ENCODE assay signal across 10 cellular contexts in genomic region chr7:24911213-24911603, GRCh38.
DNase-seq lines count a peak whose midpoint lies in the region; ATAC-seq and TF ChIP-seq lines count a peak whose summit lies in the region.
"Had no signal": no experiment of that assay in that cellular context is flagged by ENCODE, and none has a peak within 500 bp of the region (broad histone marks: within the 10 kb centered on the region; RNA-seq: fewer than 3 reads in every experiment).

No MANE protein-coding gene starts in this region.

- H3K4me3 ChIP-seq in WERI-Rb-1 (ENCODE audit: low read depth, low read length) = no peak overlapping the region

- peak overlapping the region in 6 of 8 donors; percentile 12 to 76 (median 31) for H3K4me3 Mint-ChIP-seq in naive B cell

- peak overlapping the region in 3 of 6 donors; percentile 0 to 11 (median 10) for H3K27ac Mint-ChIP-seq in naive B cell

- H3K27ac ChIP-seq in WERI-Rb-1 = no peak overlapping the region

- no peaks in the 10 kb centered on the region for H3K36me3 ChIP-seq in WERI-Rb-1

- H3K36me3 Mint-ChIP-seq in naive B cell = peaks cover 0 to 1% of the 10 kb centered on the region in 2 donors

- peaks cover 37 to 57% (median 38%) of the 10 kb centered on the region in 3 donors for H3K4me1 Mint-ChIP-seq in naive B cell

- ATAC-seq in GM21737 (IDR thresholded peaks at IDR 0.05; ENCODE audit: unreplicated experiment) (peak; percentile 39), naive B cell (ENCODE audit: low read depth in 2 of 2) (peak; percentile 88 to 89), HG02763 (IDR thresholded peaks at IDR 0.05; ENCODE audit: unreplicated experiment) (no peak), GM21723 (IDR thresholded peaks at IDR 0.05; ENCODE audit: unreplicated experiment) (no peak)
- ATAC-seq: HCT116 had no signal

- no peaks in the 10 kb centered on the region for H3K9me3 Mint-ChIP-seq in naive B cell

- TF ChIP-seq CTCF in WERI-Rb-1 (IDR thresholded peaks at IDR 0.05; ENCODE audit: low read depth, low read length) = no peak

- no peaks in the 10 kb centered on the region for H3K27me3 Mint-ChIP-seq in naive B cell

- no peaks in the 10 kb centered on the region for H3K27me3 ChIP-seq in WERI-Rb-1 (ENCODE audit: insufficient read depth, low read depth, severe bottlenecking)

- no peaks in the 10 kb centered on the region for H3K9me3 ChIP-seq in WERI-Rb-1 (ENCODE audit: severe bottlenecking)

- DNase-seq in SIG-M5 treated with dmso at 0.1 percent for 504 hours (lab: John Stamatoyannopoulos, UW; ENCODE audit: unreplicated experiment) (peak; percentile 29), SIG-M5 (lab: John Stamatoyannopoulos, UW) (no peak), NOMO-1 (lab: John Stamatoyannopoulos, UW; ENCODE audit: unreplicated experiment in 2 of 2) (peak; percentile 26 to 65), naive B cell (peak; percentile 25), WERI-Rb-1 (no peak)
- DNase-seq: amniotic stem cell had no signal

Comparison
In these comparisons a context has a peak if more than half of its experiments do, and no peak if none do; other contexts are left out.
1. DNase-seq: peak in SIG-M5 treated with dmso at 0.1 percent for 504 hours (single experiment), NOMO-1 (2 of 2) and naive B cell (single experiment); none in SIG-M5 (single experiment) and WERI-Rb-1 (single experiment).
2. ATAC-seq: peak in GM21737 (single experiment) and naive B cell (2 of 2); none in HG02763 (single experiment) and GM21723 (single experiment).